ENCODE assay signal across 1 cellular context in the genomic region with DNA sequence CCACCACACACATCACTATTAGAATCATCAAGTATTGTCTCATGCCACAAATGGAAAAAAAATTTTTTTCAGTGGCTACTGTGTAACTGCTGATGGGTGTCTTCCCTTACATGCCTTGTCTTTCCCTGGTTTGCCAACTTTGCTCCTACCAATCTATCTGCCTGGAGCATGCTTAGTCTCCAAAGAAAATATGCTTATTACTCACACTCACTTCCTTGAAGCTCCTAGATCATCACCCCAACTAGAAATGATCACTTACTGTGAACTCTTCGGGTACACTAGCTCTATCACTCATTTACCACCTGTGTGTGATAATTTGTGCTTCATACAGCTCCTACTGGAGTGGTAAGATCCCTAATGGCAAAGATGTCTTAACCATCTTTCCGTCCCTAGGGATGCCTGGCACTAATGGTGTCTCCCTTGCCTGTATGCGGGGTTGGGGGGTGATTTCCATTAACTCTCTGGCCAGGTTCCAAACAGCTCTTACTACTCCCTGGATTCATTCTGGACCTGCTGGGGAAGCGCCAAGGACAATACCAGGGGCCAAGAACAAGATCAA.
TF ChIP-seq lines count a peak whose summit lies in the region.

No MANE protein-coding gene starts in this region.

TF ChIP-seq in WTC11, 78 proteins besides CTCF, POLR2A, EP300 and RAD21 (continued from another document):
- no peak for TF ChIP-seq ELF4 (CRISPR knock-in tag; IDR thresholded peaks at IDR 0.05; ENCODE audit: low read depth)
- no peak for TF ChIP-seq NR1H2 (CRISPR knock-in tag; IDR thresholded peaks at IDR 0.05)
- no peak for TF ChIP-seq JUN (CRISPR knock-in tag; IDR thresholded peaks at IDR 0.05)
- no peak for TF ChIP-seq HMGA2 (CRISPR knock-in tag; IDR thresholded peaks at IDR 0.05)
- no peak for TF ChIP-seq SP1 (CRISPR knock-in tag; conservative IDR thresholded peaks at IDR 0.05)
- TF ChIP-seq, protein P1, sequence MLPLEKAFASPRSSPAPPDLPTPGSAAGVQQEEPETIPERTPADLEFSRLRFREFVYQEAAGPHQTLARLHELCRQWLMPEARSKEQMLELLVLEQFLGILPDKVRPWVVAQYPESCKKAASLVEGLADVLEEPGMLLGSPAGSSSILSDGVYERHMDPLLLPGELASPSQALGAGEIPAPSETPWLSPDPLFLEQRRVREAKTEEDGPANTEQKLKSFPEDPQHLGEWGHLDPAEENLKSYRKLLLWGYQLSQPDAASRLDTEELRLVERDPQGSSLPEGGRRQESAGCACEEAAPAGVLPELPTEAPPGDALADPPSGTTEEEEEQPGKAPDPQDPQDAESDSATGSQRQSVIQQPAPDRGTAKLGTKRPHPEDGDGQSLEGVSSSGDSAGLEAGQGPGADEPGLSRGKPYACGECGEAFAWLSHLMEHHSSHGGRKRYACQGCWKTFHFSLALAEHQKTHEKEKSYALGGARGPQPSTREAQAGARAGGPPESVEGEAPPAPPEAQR (CRISPR knock-in tag; IDR thresholded peaks at IDR 0.05), result no peak
- TF ChIP-seq, protein P2, sequence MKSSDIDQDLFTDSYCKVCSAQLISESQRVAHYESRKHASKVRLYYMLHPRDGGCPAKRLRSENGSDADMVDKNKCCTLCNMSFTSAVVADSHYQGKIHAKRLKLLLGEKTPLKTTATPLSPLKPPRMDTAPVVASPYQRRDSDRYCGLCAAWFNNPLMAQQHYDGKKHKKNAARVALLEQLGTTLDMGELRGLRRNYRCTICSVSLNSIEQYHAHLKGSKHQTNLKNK (CRISPR knock-in tag; IDR thresholded peaks at IDR 0.05), result no peak
- no peak for TF ChIP-seq MYBL2 (CRISPR knock-in tag; IDR thresholded peaks at IDR 0.05)
- TF ChIP-seq, protein P3, sequence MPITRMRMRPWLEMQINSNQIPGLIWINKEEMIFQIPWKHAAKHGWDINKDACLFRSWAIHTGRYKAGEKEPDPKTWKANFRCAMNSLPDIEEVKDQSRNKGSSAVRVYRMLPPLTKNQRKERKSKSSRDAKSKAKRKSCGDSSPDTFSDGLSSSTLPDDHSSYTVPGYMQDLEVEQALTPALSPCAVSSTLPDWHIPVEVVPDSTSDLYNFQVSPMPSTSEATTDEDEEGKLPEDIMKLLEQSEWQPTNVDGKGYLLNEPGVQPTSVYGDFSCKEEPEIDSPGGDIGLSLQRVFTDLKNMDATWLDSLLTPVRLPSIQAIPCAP (CRISPR knock-in tag; IDR thresholded peaks at IDR 0.05), result no peak
- TF ChIP-seq JAZF1 (CRISPR knock-in tag; IDR thresholded peaks at IDR 0.05), result no peak
- TF ChIP-seq, protein P4, sequence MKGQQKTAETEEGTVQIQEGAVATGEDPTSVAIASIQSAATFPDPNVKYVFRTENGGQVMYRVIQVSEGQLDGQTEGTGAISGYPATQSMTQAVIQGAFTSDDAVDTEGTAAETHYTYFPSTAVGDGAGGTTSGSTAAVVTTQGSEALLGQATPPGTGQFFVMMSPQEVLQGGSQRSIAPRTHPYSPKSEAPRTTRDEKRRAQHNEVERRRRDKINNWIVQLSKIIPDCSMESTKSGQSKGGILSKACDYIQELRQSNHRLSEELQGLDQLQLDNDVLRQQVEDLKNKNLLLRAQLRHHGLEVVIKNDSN (CRISPR knock-in tag; IDR thresholded peaks at IDR 0.05), result no peak
- TF ChIP-seq, protein P5, sequence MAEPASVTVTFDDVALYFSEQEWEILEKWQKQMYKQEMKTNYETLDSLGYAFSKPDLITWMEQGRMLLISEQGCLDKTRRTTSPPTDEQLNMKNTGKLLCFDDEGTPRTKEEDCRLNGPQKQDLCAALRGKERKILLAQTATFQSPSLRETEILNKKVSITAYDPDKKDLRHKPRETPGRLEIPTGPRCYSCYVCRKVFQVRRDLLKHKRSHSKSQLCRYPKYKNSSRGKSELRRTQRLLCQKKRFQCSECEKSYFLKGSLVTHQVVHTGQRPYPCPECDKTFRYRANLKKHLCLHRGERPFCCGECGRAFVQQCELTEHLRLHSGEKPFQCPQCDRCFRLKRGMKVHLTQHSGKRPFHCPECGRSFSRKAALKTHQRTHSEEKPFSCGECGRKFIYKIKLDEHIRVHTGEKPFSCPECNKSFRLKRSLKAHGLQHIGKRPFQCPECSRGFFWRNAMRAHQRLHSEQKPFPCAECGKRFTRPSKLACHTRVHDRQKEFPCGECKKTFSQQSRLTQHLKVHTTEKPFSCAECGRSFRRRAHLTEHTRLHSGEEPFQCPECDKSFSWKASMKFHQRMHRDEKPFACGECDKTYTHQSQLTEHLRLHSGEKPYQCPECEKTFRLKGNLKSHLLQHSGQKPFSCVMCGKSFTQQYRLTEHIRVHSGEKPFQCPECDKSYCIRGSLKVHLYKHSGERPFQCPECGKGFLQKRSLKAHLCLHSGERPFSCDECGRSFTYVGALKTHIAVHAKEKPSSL (CRISPR knock-in tag; conservative IDR thresholded peaks at IDR 0.05), result no peak
- TF ChIP-seq GABPB1 (CRISPR knock-in tag; IDR thresholded peaks at IDR 0.05), result no peak
- TF ChIP-seq, protein P6, sequence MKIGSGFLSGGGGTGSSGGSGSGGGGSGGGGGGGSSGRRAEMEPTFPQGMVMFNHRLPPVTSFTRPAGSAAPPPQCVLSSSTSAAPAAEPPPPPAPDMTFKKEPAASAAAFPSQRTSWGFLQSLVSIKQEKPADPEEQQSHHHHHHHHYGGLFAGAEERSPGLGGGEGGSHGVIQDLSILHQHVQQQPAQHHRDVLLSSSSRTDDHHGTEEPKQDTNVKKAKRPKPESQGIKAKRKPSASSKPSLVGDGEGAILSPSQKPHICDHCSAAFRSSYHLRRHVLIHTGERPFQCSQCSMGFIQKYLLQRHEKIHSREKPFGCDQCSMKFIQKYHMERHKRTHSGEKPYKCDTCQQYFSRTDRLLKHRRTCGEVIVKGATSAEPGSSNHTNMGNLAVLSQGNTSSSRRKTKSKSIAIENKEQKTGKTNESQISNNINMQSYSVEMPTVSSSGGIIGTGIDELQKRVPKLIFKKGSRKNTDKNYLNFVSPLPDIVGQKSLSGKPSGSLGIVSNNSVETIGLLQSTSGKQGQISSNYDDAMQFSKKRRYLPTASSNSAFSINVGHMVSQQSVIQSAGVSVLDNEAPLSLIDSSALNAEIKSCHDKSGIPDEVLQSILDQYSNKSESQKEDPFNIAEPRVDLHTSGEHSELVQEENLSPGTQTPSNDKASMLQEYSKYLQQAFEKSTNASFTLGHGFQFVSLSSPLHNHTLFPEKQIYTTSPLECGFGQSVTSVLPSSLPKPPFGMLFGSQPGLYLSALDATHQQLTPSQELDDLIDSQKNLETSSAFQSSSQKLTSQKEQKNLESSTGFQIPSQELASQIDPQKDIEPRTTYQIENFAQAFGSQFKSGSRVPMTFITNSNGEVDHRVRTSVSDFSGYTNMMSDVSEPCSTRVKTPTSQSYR (CRISPR knock-in tag; IDR thresholded peaks at IDR 0.05), result no peak
- TF ChIP-seq FOXP1 (CRISPR knock-in tag; IDR thresholded peaks at IDR 0.05; ENCODE audit: borderline replicate concordance), result no peak
TF ChIP-seq in WTC11: peak in this region for 0.
